35 cellular contexts compared by ENCODE assay signal in the genomic region with DNA sequence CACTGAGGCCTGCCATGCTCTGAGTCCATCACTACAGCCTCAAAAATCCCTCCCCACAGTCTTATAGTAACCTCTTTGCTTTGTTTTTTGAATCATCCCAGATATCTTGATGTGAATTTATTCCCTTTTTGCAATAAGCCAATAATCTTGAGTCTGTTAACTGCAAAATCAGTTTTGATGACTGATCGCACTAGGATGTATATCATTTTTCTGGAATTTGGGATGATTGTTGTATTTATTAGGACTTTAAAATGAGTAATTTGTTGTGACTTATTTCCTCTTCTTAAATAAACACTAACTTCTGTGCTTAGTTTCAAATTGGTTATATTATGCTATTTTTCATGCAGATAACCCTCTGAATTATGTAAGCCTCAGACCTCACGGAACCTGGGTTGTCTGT. TPM values are rescaled to one million over a fixed set of nuclear protein-coding genes. Genes with fewer than 3 reads are reported as not detected.
"Had no signal": no experiment of that assay in that cellular context is flagged by ENCODE, and none has a peak within 500 bp of the region (broad histone marks: within the 10 kb centered on the region; RNA-seq: fewer than 3 reads in every experiment).

No MANE protein-coding gene starts in this region.

- H3K4me1 ChIP-seq: parathyroid adenoma, psoas muscle, right lobe of liver, spleen, suprapubic skin, testis, tibial artery, transverse colon, vagina had no signal

- H3K9me3 ChIP-seq: ovary, psoas muscle, right lobe of liver, spleen, suprapubic skin, testis, tibial artery, transverse colon, upper lobe of left lung, vagina had no signal

- H3K36me3 ChIP-seq: ovary, right lobe of liver, spleen, suprapubic skin, tibial artery, transverse colon, upper lobe of left lung, vagina had no signal

- H3K79me2 ChIP-seq: parathyroid adenoma had no signal

- H3K4me3 ChIP-seq: ovary, psoas muscle, right lobe of liver, skin epidermis, smooth muscle cell, spleen, suprapubic skin, testis, tibial artery, transverse colon, upper lobe of left lung, vagina had no signal

- H3K36me3 Mint-ChIP-seq: naive thymus-derived CD8-positive, alpha-beta T cell; natural killer cell treated with Interleukin-12 subunit alpha and Interleukin-12 subunit beta and Interleukin-15 and Interleukin-18, amount 100 ng/mL, for 72 hours; stimulated activated memory B cell treated with anti-CD40 and anti-IgM and Interleukin-4, amounts not matched to agents 10 μg/mL and 1 μg/mL and 100 μg/mL, for 72 hours had no signal

- H3K4me2 ChIP-seq: smooth muscle cell had no signal

- H2AFZ ChIP-seq: parathyroid adenoma had no signal

- H3K4me3 Mint-ChIP-seq: naive thymus-derived CD8-positive, alpha-beta T cell; natural killer cell treated with Interleukin-12 subunit alpha and Interleukin-12 subunit beta and Interleukin-15 and Interleukin-18, amount 100 ng/mL, for 72 hours; nephron progenitor cell; neural crest cell; stimulated activated memory B cell treated with anti-CD40 and anti-IgM and Interleukin-4, amounts not matched to agents 10 μg/mL and 1 μg/mL and 100 μg/mL, for 72 hours; stimulated activated naive CD8-positive, alpha-beta T cell treated with anti-CD3 and anti-CD28 coated beads, Interleukin-15, amount 100 ng/mL, for 72 hours had no signal

- H3K27me3 ChIP-seq: ovary, right lobe of liver, testis, tibial artery, transverse colon, upper lobe of left lung, vagina had no signal

- H3K27ac Mint-ChIP-seq: naive thymus-derived CD8-positive, alpha-beta T cell; natural killer cell treated with Interleukin-12 subunit alpha and Interleukin-12 subunit beta and Interleukin-15 and Interleukin-18, amount 100 ng/mL, for 72 hours; nephron progenitor cell; progenitor cell of endocrine pancreas; stimulated activated memory B cell treated with anti-CD40 and anti-IgM and Interleukin-4, amounts not matched to agents 10 μg/mL and 1 μg/mL and 100 μg/mL, for 72 hours; stimulated activated naive CD8-positive, alpha-beta T cell treated with anti-CD3 and anti-CD28 coated beads, Interleukin-15, amount 100 ng/mL, for 72 hours had no signal

- H3K9me3 Mint-ChIP-seq: naive thymus-derived CD8-positive, alpha-beta T cell; natural killer cell treated with Interleukin-12 subunit alpha and Interleukin-12 subunit beta and Interleukin-15 and Interleukin-18, amount 100 ng/mL, for 72 hours; nephron progenitor cell; stimulated activated memory B cell treated with anti-CD40 and anti-IgM and Interleukin-4, amounts not matched to agents 10 μg/mL and 1 μg/mL and 100 μg/mL, for 72 hours; stimulated activated naive CD8-positive, alpha-beta T cell treated with anti-CD3 and anti-CD28 coated beads, Interleukin-15, amount 100 ng/mL, for 72 hours had no signal

- H3K4me1 Mint-ChIP-seq: naive thymus-derived CD8-positive, alpha-beta T cell; neural crest cell; stimulated activated memory B cell treated with anti-CD40 and anti-IgM and Interleukin-4, amounts not matched to agents 10 μg/mL and 1 μg/mL and 100 μg/mL, for 72 hours; stimulated activated naive CD8-positive, alpha-beta T cell treated with anti-CD3 and anti-CD28 coated beads, Interleukin-15, amount 100 ng/mL, for 72 hours had no signal

- ATAC-seq: naive thymus-derived CD8-positive, alpha-beta T cell; natural killer cell treated with Interleukin-12 subunit alpha and Interleukin-12 subunit beta and Interleukin-15 and Interleukin-18, amount 100 ng/mL, for 72 hours; psoas muscle; right cardiac atrium; right lobe of liver; stimulated activated memory B cell treated with anti-CD40 and anti-IgM and Interleukin-4, amounts not matched to agents 10 μg/mL and 1 μg/mL and 100 μg/mL, for 72 hours; stimulated activated naive CD8-positive, alpha-beta T cell treated with anti-CD3 and anti-CD28 coated beads, Interleukin-15, amount 100 ng/mL, for 72 hours; stimulated activated naive CD8-positive, alpha-beta T cell treated with anti-CD3 and anti-CD28 coated beads, Interleukin-15, Interleukin-2, amounts not matched to agents 100 U/mL and 50 U/mL, for 24 hours had no signal

- DNase-seq: naive thymus-derived CD8-positive, alpha-beta T cell; nephron progenitor cell; occipital lobe; ovary; posterior cingulate gyrus; psoas muscle; right cardiac atrium; right lobe of liver; spleen; stimulated activated CD4-positive, alpha-beta T cell treated with anti-CD3 and anti-CD28 coated beads, Interleukin-12 subunit alpha, Interleukin-12 subunit beta, amount 100 ng/mL, for 4 hours; stimulated activated CD4-positive, alpha-beta T cell treated with anti-CD3 and anti-CD28 coated beads, Interleukin-1b, Interleukin-23, amount 100 ng/mL, for 48 hours; stimulated activated CD4-positive, alpha-beta T cell treated with anti-CD3 and anti-CD28 coated beads, Interleukin-4, amount 100 ng/mL, for 1 hour; stimulated activated CD4-positive, alpha-beta T cell treated with anti-CD3 and anti-CD28 coated beads, Interleukin-4, amount 100 ng/mL, for 4 hours; stimulated activated CD8-positive, alpha-beta memory T cell treated with anti-CD3 and anti-CD28 coated beads, Interleukin-4, amount 100 ng/mL, for 48 hours; stimulated activated naive CD4-positive, alpha-beta T cell; stimulated activated naive CD8-positive, alpha-beta T cell treated with anti-CD3 and anti-CD28 coated beads, Interleukin-15, amount 100 ng/mL, for 72 hours; stimulated activated naive CD8-positive, alpha-beta T cell treated with anti-CD3 and anti-CD28 coated beads, Interleukin-15, Interleukin-2, amounts not matched to agents 100 U/mL and 50 U/mL, for 24 hours; substantia nigra; testis; tibial artery; transverse colon; upper lobe of left lung had no signal

- H3K27ac ChIP-seq: ovary, parathyroid adenoma, psoas muscle, right lobe of liver, skin epidermis, spleen, suprapubic skin, testis, tibial artery, transverse colon, upper lobe of left lung, vagina had no signal

- FAIRE-seq: urothelium cell line had no signal

- H3K9ac ChIP-seq: parathyroid adenoma had no signal

RNA-seq across cellular contexts. Expression of a gene that starts 5.6 kb away (rescaled TPM):
- total RNA-seq: naive thymus-derived CD8-positive, alpha-beta T cell; natural killer cell treated with Interleukin-12 subunit alpha and Interleukin-12 subunit beta and Interleukin-15 and Interleukin-18, amount 100 ng/mL, for 72 hours; neural crest cell; occipital lobe; osteoblast; ovary; progenitor cell of endocrine pancreas; psoas muscle; renal cortical epithelial cell; right cardiac atrium; right lobe of liver; smooth muscle cell; spleen; suprapubic skin; testis; transverse colon; upper lobe of left lung; ureter; vagina had no signal
- polyA plus RNA-seq: naive thymus-derived CD8-positive, alpha-beta T cell; ovary; psoas muscle; right cardiac atrium; smooth muscle cell; spleen had no signal
